Comparison of ENCODE assay signal across 12 cellular contexts in the genomic region with DNA sequence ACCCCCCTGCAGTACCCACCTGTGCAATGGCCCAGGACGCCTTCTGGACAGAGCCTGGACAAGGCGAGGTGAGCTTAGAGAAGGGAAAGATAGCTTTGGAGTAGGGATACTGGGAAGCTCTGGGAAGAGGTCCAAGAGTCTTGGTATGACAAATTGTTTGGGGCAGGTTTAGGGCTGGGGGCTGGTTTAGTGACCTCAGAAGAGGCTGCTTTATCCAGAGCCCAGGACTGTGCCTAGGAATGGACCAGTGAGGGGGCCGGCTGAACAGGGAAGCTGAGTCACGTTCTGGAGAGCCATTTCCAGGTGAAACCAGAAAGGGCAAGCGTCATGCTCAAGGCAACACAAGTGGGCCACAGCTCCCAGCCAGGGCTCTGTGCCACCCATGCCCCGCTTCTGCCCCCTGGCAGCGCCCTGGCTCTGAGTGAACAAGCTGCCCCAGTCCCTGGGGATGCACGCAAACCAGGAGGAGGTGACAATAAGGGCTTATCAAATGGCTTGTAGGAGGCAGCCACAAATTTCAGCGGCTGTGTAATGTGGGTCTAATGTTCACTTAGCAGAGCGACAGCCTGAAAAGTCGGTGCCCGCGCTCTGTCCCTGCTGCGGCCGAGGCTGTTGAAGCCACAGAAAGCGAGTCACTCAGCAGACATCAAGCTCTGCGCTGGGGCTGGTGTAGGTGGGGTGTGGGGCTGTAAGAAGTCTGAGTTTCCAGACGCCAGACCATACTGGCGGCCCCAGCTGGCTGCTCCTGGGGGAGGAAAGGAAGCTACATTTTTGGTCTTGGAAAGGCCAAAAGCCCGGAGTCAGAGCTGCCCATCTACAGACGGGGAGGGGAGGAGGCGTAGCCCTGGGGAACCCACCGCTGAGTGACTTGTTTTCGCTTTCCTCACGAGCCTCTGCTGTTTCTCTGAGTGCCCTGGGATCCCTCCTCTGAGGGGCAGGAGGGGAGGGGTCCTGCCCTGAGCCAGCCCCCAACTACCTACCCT. TPM values are rescaled to one million over a fixed set of nuclear protein-coding genes. Genes with fewer than 3 reads are reported as not detected.
DNase-seq lines count a peak whose midpoint lies in the region; ATAC-seq and TF ChIP-seq lines count a peak whose summit lies in the region.
"Had no signal": no experiment of that assay in that cellular context is flagged by ENCODE, and none has a peak within 500 bp of the region (broad histone marks: within the 10 kb centered on the region; RNA-seq: fewer than 3 reads in every experiment).

No MANE protein-coding gene starts in this region.

- H3K27me3 ChIP-seq in prostate gland (replicated peaks; ENCODE audit: insufficient read depth) = no peaks in the 10 kb centered on the region
- H3K27me3 ChIP-seq: upper lobe of right lung had no signal

- no peak for ATAC-seq in HG03039 (IDR thresholded peaks at IDR 0.05; ENCODE audit: unreplicated experiment)
- no peak for ATAC-seq in activated CD8-positive, alpha-beta T cell treated with anti-CD3 and anti-CD28 coated beads for 36 hours
- ATAC-seq: effector memory CD8-positive, alpha-beta T cell; upper lobe of right lung had no signal

- H3K27ac ChIP-seq in prostate gland = peak overlapping the region; percentile 89 to 98
- H3K27ac ChIP-seq: upper lobe of right lung had no signal

- no peak for TF ChIP-seq CTCF in foreskin fibroblast (IDR thresholded peaks at IDR 0.05; ENCODE audit: low read depth, low read length)
- no peak for TF ChIP-seq CTCF in prostate gland (IDR thresholded peaks at IDR 0.05)
- TF ChIP-seq CTCF in activated CD8-positive, alpha-beta T cell treated with anti-CD3 and anti-CD28 coated beads for 36 hours (IDR thresholded peaks at IDR 0.05) = no peak

- H3K4me1 Mint-ChIP-seq in activated CD8-positive, alpha-beta T cell treated with anti-CD3 and anti-CD28 coated beads for 36 hours (ENCODE audit: low read depth) = no peaks in the 10 kb centered on the region

- peaks cover 19% of the 10 kb centered on the region for H3K27me3 Mint-ChIP-seq in activated CD8-positive, alpha-beta T cell treated with anti-CD3 and anti-CD28 coated beads for 36 hours

- H3K27ac Mint-ChIP-seq in activated CD8-positive, alpha-beta T cell treated with anti-CD3 and anti-CD28 coated beads for 36 hours = no peak overlapping the region
- H3K27ac Mint-ChIP-seq: effector memory CD8-positive, alpha-beta T cell had no signal

- POLR2A ChIA-PET in activated CD8-positive, alpha-beta T cell treated with anti-CD3 and anti-CD28 coated beads for 36 hours (lab: Charles Lee) = interaction anchor here (1.1 kb wide), 1 partner anchor 11 kb away, joined by 3 read pairs; no protein-coding TSS in a partner anchor

- CTCF ChIA-PET in activated CD8-positive, alpha-beta T cell treated with anti-CD3 and anti-CD28 coated beads for 36 hours (lab: Charles Lee) = interaction anchor here (0.7 to 1.7 kb wide), 5 partner anchors 11 to 121 kb away, joined by 3 to 5 read pairs (median 3); no protein-coding TSS in a partner anchor

- TF ChIP-seq POLR2A in prostate gland (IDR thresholded peaks at IDR 0.05) = no peak

- DNase-seq in EL (peak; percentile 52), RPMI7951 (ENCODE audit: low read depth) (peak; percentile 90), foreskin fibroblast (peak; percentile 37 to 64), prostate gland (ENCODE audit: low spot score) (no peak), amygdala (lab: John Stamatoyannopoulos, UW) (no peak), NCI-H526 (lab: John Stamatoyannopoulos, UW) (no peak)
- no peak for DNase-seq in activated CD8-positive, alpha-beta T cell treated with anti-CD3 and anti-CD28 coated beads for 36 hours
- DNase-seq: effector memory CD8-positive, alpha-beta T cell; NCI-H146; stimulated activated CD4-positive, alpha-beta T cell treated with anti-CD3 and anti-CD28 coated beads, Interleukin-2, amount 100 ng/mL, for 24 hours; upper lobe of right lung had no signal

- H3K4me3 Mint-ChIP-seq in activated CD8-positive, alpha-beta T cell treated with anti-CD3 and anti-CD28 coated beads for 36 hours = no peak overlapping the region
- H3K4me3 Mint-ChIP-seq: effector memory CD8-positive, alpha-beta T cell had no signal

- no peaks in the 10 kb centered on the region for H3K36me3 ChIP-seq in prostate gland
- H3K36me3 ChIP-seq: upper lobe of right lung had no signal

- H3K4me3 ChIP-seq in foreskin fibroblast (ENCODE audit: low read depth in 1 of 2, low read length in 2 of 2) (no peak overlapping the region), prostate gland (no peak overlapping the region)
- H3K4me3 ChIP-seq: upper lobe of right lung had no signal

- H3K9me3 Mint-ChIP-seq in activated CD8-positive, alpha-beta T cell treated with anti-CD3 and anti-CD28 coated beads for 36 hours = no peaks in the 10 kb centered on the region
- H3K9me3 Mint-ChIP-seq: effector memory CD8-positive, alpha-beta T cell had no signal

- no peaks in the 10 kb centered on the region for H3K9me3 ChIP-seq in prostate gland
- H3K9me3 ChIP-seq: upper lobe of right lung had no signal

- H3K4me1 ChIP-seq in prostate gland (replicated peaks) = peaks cover 19% of the 10 kb centered on the region

- no peaks in the 10 kb centered on the region for H3K36me3 Mint-ChIP-seq in activated CD8-positive, alpha-beta T cell treated with anti-CD3 and anti-CD28 coated beads for 36 hours (ENCODE audit: low read depth)

- intact Hi-C loops in prostate gland (cut with DNase I) = no loop called here
- intact Hi-C loops in activated CD8-positive, alpha-beta T cell treated with anti-CD3 and anti-CD28 coated beads for 36 hours (cut with micrococcal nuclease) = no loop called here

- WGBS in prostate gland = 66% methylated on average over 25 of the region's 25 CpGs

RNA-seq across cellular contexts. Expression of a gene that starts 18.3 kb away (rescaled TPM):
- total RNA-seq in RPMI7951 (2014; rRNA removed; shearing (Covaris generic)) = 0.29 and 0.48 TPM in 2 replicates
- 100 to 1,000 TPM; 114 to 199 TPM for total RNA-seq in prostate gland
- not detected for total RNA-seq in activated CD8-positive, alpha-beta T cell treated with anti-CD3 and anti-CD28 coated beads for 36 hours

Comparison
In these comparisons a context has a peak if more than half of its experiments do, and no peak if none do; other contexts are left out.
1. DNase-seq: peak in EL (single experiment), RPMI7951 (single experiment) and foreskin fibroblast (2 of 2); none in prostate gland (single experiment), amygdala (0 of 56), NCI-H526 (0 of 2) and activated CD8-positive, alpha-beta T cell treated with anti-CD3 and anti-CD28 coated beads for 36 hours (single experiment).
2. RNA of a gene that starts 18.3 kb away (total RNA-seq): 114 to 199 TPM in prostate gland; 0.29 to 0.48 TPM in RPMI7951 and not detected in activated CD8-positive, alpha-beta T cell treated with anti-CD3 and anti-CD28 coated beads for 36 hours; every median in the first group is over 10 times any median in the second.